ENCODE assay signal across 8 cellular contexts in the genomic region with DNA sequence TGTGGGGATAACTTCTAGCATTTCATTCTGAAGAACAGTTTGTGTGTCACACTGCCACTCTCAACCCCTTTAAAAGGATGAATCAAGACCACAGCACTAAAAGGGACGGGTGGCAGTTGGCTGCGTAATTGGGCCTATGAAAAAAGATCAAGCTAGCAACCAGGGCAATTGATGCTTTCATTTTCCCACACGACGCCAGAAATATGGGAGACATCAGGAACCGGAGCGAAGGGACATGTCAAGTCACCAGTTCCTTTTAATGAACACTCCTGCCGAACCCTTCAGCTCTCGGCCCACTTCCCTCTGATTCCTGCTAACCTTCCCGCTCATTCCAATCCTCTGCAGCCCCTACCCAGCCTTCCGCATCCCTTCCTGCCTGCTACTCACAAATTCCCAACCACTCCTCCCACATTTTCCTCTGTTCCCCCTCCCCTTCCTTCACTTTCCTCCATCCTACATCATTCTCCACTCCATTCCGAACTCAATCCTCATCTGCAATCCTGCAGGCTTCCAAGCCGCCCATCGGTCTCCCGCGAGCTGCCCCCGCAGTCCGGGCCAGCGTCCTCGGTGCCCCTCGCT. TPM values are rescaled to one million over a fixed set of nuclear protein-coding genes. Genes with fewer than 3 reads are reported as not detected.
DNase-seq lines count a peak whose midpoint lies in the region; ATAC-seq and TF ChIP-seq lines count a peak whose summit lies in the region.

No MANE protein-coding gene starts in this region.

- ATAC-seq in HG02798 (IDR thresholded peaks at IDR 0.05; ENCODE audit: poor library complexity, unreplicated experiment) (peak; percentile 5), HG03196 (IDR thresholded peaks at IDR 0.05; ENCODE audit: unreplicated experiment) (no peak), HG03442 (IDR thresholded peaks at IDR 0.05; ENCODE audit: unreplicated experiment) (no peak)

- peak overlapping the region; percentile 88 for H3K4me3 Mint-ChIP-seq in MCF 10A (ENCODE audit: unreplicated experiment)

- H3K27me3 Mint-ChIP-seq in MCF 10A (ENCODE audit: insufficient read depth, unreplicated experiment) = no peaks in the 10 kb centered on the region

- intact Hi-C loops in MCF 10A (cut with micrococcal nuclease) = loop anchor here (2.0 kb wide), 1 partner anchor 34 kb away; a partner anchor contains a TSS

- no peaks in the 10 kb centered on the region for H3K27me3 ChIP-seq in skeletal muscle tissue (ENCODE audit: control insufficient read depth in 3 of 3, insufficient read depth in 3 of 3, low read length in 3 of 3)

- BruUV-seq in MCF 10A (replicated peaks; lab: Mats Ljungman, UMichigan) = TSS peak; percentile 38

- H3K27ac Mint-ChIP-seq in MCF 10A (ENCODE audit: low read depth, unreplicated experiment) = peak overlapping the region; percentile 46

- H3K4me1 ChIP-seq in skeletal muscle tissue (ENCODE audit: control insufficient read depth in 3 of 3, insufficient read depth in 3 of 3, low read length in 3 of 3) = peaks cover 16 to 19% (median 19%) of the 10 kb centered on the region in 3 donors

- peak; percentile 29 for DNase-seq in SK-MEL-5 (ENCODE audit: low read depth, low spot score)
- DNase-seq in MCF 10A (ENCODE audit: unreplicated experiment) = peak; percentile 31
- DNase-seq in iPS-NIHi11 (ENCODE audit: low spot score) = peak; percentile 66

- H3K4me1 Mint-ChIP-seq in MCF 10A (ENCODE audit: insufficient read depth, unreplicated experiment) = peaks cover 19% of the 10 kb centered on the region

- no peaks in the 10 kb centered on the region for H3K9me3 ChIP-seq in skeletal muscle tissue (ENCODE audit: control insufficient read depth in 3 of 3, low read length in 3 of 3)

- TF ChIP-seq CTCF in C4-2B (conservative IDR thresholded peaks at IDR 0.05) = no peak
- no peak for TF ChIP-seq CTCF in MCF 10A (IDR thresholded peaks at IDR 0.05; ENCODE audit: unreplicated experiment)

- H3K36me3 ChIP-seq in skeletal muscle tissue (ENCODE audit: control insufficient read depth in 3 of 3, insufficient read depth in 3 of 3, low read length in 3 of 3) = no peaks in the 10 kb centered on the region

- H3K9ac ChIP-seq in skeletal muscle tissue (ENCODE audit: low read depth in 1 of 3, low read length in 3 of 3) = peak overlapping the region; percentile 79 to 89 (median 89)

- peak overlapping the region; percentile 82 to 92 (median 89) for H3K4me3 ChIP-seq in skeletal muscle tissue (ENCODE audit: low read length in 3 of 3)

- no peaks in the 10 kb centered on the region for H3K9me3 Mint-ChIP-seq in MCF 10A (ENCODE audit: unreplicated experiment)

- in situ Hi-C loops in SK-MEL-5 (cut with HindIII; ENCODE audit: low pct_unique_long_range_greater_than_20kb, low sequenced_read_pairs) = no loop called here

- CTCF ChIA-PET in MCF 10A (lab: Yijun Ruan, JAX) = interaction anchor here (0.5 to 1.7 kb wide), 4 partner anchors 16 to 1116 kb away, joined by 3 to 7 read pairs (median 4); no protein-coding TSS in a partner anchor

- H3K36me3 Mint-ChIP-seq in MCF 10A (ENCODE audit: insufficient read depth, unreplicated experiment) = peaks cover 24% of the 10 kb centered on the region

- H3K27ac ChIP-seq in C4-2B = peak overlapping the region; percentile 83
- peak overlapping the region; percentile 87 for H3K27ac ChIP-seq in skeletal muscle tissue (ENCODE audit: low read depth, low read length)

- POLR2A ChIA-PET in MCF 10A (lab: Yijun Ruan, JAX) = interaction anchor here (0.5 to 4.0 kb wide), 35 partner anchors 9 to 883 kb away, joined by 3 to 70 read pairs (median 4); a partner anchor contains a TSS

RNA-seq across cellular contexts. Expression of a gene that starts 0.7 kb away (rescaled TPM):
- total RNA-seq in SK-MEL-5 (2014; rRNA removed; shearing (Covaris generic)) = 15.0 and 16.0 TPM in 2 replicates
- polyA plus RNA-seq in SK-MEL-5 (2015; cell fraction: cytosol; rRNA removed) = 15.8 and 24.2 TPM in 2 replicates
- 32.8 and 45.7 TPM in 2 replicates for polyA plus RNA-seq in SK-MEL-5 (2015; cell fraction: nucleus; rRNA removed)
- total RNA-seq in MCF 10A (2022) = 41.4 and 46.3 TPM in 2 replicates
- total RNA-seq in skeletal muscle tissue = 11.5 TPM

RNA-seq across cellular contexts. Expression of a gene that starts 34.5 kb away (rescaled TPM):
- total RNA-seq in SK-MEL-5 (2014; rRNA removed; shearing (Covaris generic)) = 68.6 and 77.5 TPM in 2 replicates
- polyA plus RNA-seq in SK-MEL-5 (2015; cell fraction: cytosol; rRNA removed) = 74.3 and 103 TPM in 2 replicates
- polyA plus RNA-seq in SK-MEL-5 (2015; cell fraction: nucleus; rRNA removed) = 306 and 357 TPM in 2 replicates
- total RNA-seq in MCF 10A (2022) (60.5 and 65.8 TPM in 2 replicates), skeletal muscle tissue (40.2 TPM)

RNA-seq across cellular contexts. Expression of a gene that starts 56.5 kb away (rescaled TPM):
- total RNA-seq in SK-MEL-5 (2014; rRNA removed; shearing (Covaris generic)) = 148 and 168 TPM in 2 replicates
- polyA plus RNA-seq in SK-MEL-5 (2015; cell fraction: cytosol; rRNA removed) = 58.4 and 77.7 TPM in 2 replicates
- polyA plus RNA-seq in SK-MEL-5 (2015; cell fraction: nucleus; rRNA removed) = 243 and 260 TPM in 2 replicates
- total RNA-seq in MCF 10A (2022) (45.6 and 60.9 TPM in 2 replicates), skeletal muscle tissue (39.1 TPM)
